In genomic region chr5:31226651-31227050, GRCh38 we compare ENCODE assay signal across 16 cellular contexts. TPM values are rescaled to one million over a fixed set of nuclear protein-coding genes. Genes with fewer than 3 reads are reported as not detected.
DNase-seq lines count a peak whose midpoint lies in the region; TF ChIP-seq lines count a peak whose summit lies in the region.
"Had no signal": no experiment of that assay in that cellular context is flagged by ENCODE, and none has a peak within 500 bp of the region (broad histone marks: within the 10 kb centered on the region; RNA-seq: fewer than 3 reads in every experiment).

No MANE protein-coding gene starts in this region.

- H3K36me3 ChIP-seq in PC-9 (ENCODE audit: low read depth) = no peaks in the 10 kb centered on the region
- H3K36me3 ChIP-seq in brain microvascular endothelial cell (replicated peaks) = no peaks in the 10 kb centered on the region

- H3K27me3 ChIP-seq in PC-9 (ENCODE audit: insufficient read depth, low read depth) (no peaks in the 10 kb centered on the region; the same call in 1 of the 2 replicates), brain microvascular endothelial cell (replicated peaks) (no peaks in the 10 kb centered on the region)

- no peaks in the 10 kb centered on the region for H4K20me1 ChIP-seq in PC-9 (ENCODE audit: insufficient read depth)

- H3K4me2 ChIP-seq in PC-9 = no peak overlapping the region

- POLR2A ChIA-PET in PC-9 (lab: Charles Lee; ENCODE audit: unreplicated experiment) (no interaction called here), GM10248 (lab: Yijun Ruan, JAX) (no interaction called here)

- H3K36me3 Mint-ChIP-seq in neural crest cell (ENCODE audit: low read depth) = peaks cover 23% of the 10 kb centered on the region

- H3K4me1 ChIP-seq in PC-9 (replicated peaks; ENCODE audit: insufficient read depth) = no peaks in the 10 kb centered on the region

- H3K27ac Mint-ChIP-seq in neural crest cell (ENCODE audit: unreplicated experiment) = peak overlapping the region; percentile 46
- H3K27ac Mint-ChIP-seq: B cell; CD4-positive, alpha-beta T cell had no signal

- H2AFZ ChIP-seq in PC-9 = 0 out of 2 replicates have a peak overlapping the region, but pooled peaks have one; percentile 18
- H2AFZ ChIP-seq: GM23248 had no signal

- H3K9me3 Mint-ChIP-seq in neural crest cell = peaks cover 7% of the 10 kb centered on the region

- intact Hi-C loops in PC-9 (cut with micrococcal nuclease; ENCODE audit: unreplicated experiment) = no loop called here

- no peak overlapping the region for H3K4me3 Mint-ChIP-seq in neural crest cell
- H3K4me3 Mint-ChIP-seq: B cell; CD4-positive, alpha-beta T cell had no signal

- H3K27ac ChIP-seq in PC-9 = no peak overlapping the region
- H3K27ac ChIP-seq in brain microvascular endothelial cell = peak overlapping the region; percentile 95
- H3K27ac ChIP-seq: GM23248 had no signal

- no peak for TF ChIP-seq CTCF in PC-9 (conservative IDR thresholded peaks at IDR 0.05)
- TF ChIP-seq CTCF in brain microvascular endothelial cell (IDR thresholded peaks at IDR 0.05; ENCODE audit: low read depth, low read length, missing control alignments) = no peak
- no peak for TF ChIP-seq CTCF in neural crest cell (conservative IDR thresholded peaks at IDR 0.05)
- TF ChIP-seq CTCF in GM10248 (IDR thresholded peaks at IDR 0.05; ENCODE audit: control extremely low read depth, extremely low read depth, low read depth, missing control alignments) = no peak

- no peaks in the 10 kb centered on the region for H3F3A ChIP-seq in PC-9 (ENCODE audit: insufficient read depth, low read depth)

- H3K27me3 Mint-ChIP-seq in neural crest cell (ENCODE audit: low read depth) = no peaks in the 10 kb centered on the region
- H3K27me3 Mint-ChIP-seq: B cell; CD4-positive, alpha-beta T cell had no signal

- no peaks in the 10 kb centered on the region for H3K79me2 ChIP-seq in PC-9 (ENCODE audit: low read depth)

- BruUV-seq in PC-9 (replicated peaks; lab: Mats Ljungman, UMichigan) = no TSS peak

- no peaks in the 10 kb centered on the region for H3K9me3 ChIP-seq in PC-9 (ENCODE audit: insufficient read depth, low read depth)
- H3K9me3 ChIP-seq: HAP-1 had no signal

- peaks cover 38% of the 10 kb centered on the region for H3K4me1 Mint-ChIP-seq in neural crest cell
- H3K4me1 Mint-ChIP-seq: B cell had no signal

- DNase-seq in PC-9 (no peak), brain microvascular endothelial cell (no peak), neural crest cell (ENCODE audit: low read depth, low spot score) (no peak), NCI-H2227 (lab: John Stamatoyannopoulos, UW; ENCODE audit: unreplicated experiment) (no peak), GM10248 (ENCODE audit: extremely low spot score) (no peak), foreskin melanocyte (no peak), NCI-H2081 (lab: John Stamatoyannopoulos, UW) (no peak)
- DNase-seq: C1 segment of cervical spinal cord; Calu3; CD4-positive, alpha-beta T cell; DMS 273 treated with DMSO at 0.1 percent for 48 hours; GM23248 had no signal

- in situ Hi-C loops in brain microvascular endothelial cell (cut with HindIII; ENCODE audit: low pct_ligation_motif_present, low sequenced_read_pairs) = no loop called here

- H3K9me2 ChIP-seq in PC-9 (ENCODE audit: insufficient read depth) = no peaks in the 10 kb centered on the region

- H3K4me3 ChIP-seq in PC-9 = no peak overlapping the region
- H3K4me3 ChIP-seq in brain microvascular endothelial cell (ENCODE audit: low read depth, low read length) = no peak overlapping the region
- H3K4me3 ChIP-seq: GM12878, GM23248, HAP-1 had no signal

- CTCF ChIA-PET in PC-9 (lab: Charles Lee) (no interaction called here), GM10248 (lab: Yijun Ruan, JAX) (no interaction called here)

RNA-seq across cellular contexts. Expression of gene CDH6, which starts 33.2 kb away (rescaled TPM):
- total RNA-seq in PC-9 (2021) (not detected in 2 replicates), neural crest cell (233 and 247 TPM in 2 replicates)
- total RNA-seq: B cell; CD4-positive, alpha-beta T cell; GM12878; HT1080 had no signal

Comparison
In these comparisons a context has a peak if more than half of its experiments do, and no peak if none do; other contexts are left out.
1. RNA of gene CDH6, which starts 33.2 kb away (total RNA-seq): 233 to 247 TPM in neural crest cell; not detected in PC-9; every median in the first group is over 100 times any median in the second.